In the genomic region with DNA sequence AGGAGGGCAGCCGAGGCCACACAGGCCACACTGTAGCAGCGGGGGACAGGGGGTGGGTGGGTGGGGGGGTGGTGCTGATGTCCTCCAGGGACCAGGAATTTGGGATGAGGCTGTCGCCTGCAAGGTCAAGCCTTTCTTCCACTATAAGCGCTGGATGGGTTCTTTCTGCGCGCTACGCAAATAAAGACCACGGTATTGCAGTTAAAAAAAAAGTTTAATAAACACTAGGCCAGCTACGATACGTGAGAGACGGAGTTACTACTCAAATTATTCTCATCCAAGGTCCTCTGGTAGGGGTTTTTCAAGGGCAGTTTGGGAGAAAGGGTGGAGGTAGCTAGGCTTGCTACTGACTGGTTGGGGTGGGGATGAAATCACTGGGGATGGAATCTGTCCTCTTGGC, we compare ENCODE assay signal across 8 cellular contexts. TPM values are rescaled to one million over a fixed set of nuclear protein-coding genes. Genes with fewer than 3 reads are reported as not detected.
DNase-seq lines count a peak whose midpoint lies in the region; ATAC-seq, FAIRE-seq and TF ChIP-seq lines count a peak whose summit lies in the region.

No MANE protein-coding gene starts in this region.

- no peak for TF ChIP-seq CTCF in A549 (IDR thresholded peaks at IDR 0.05)
- no peak for TF ChIP-seq CTCF in body of pancreas (IDR thresholded peaks at IDR 0.05)

- H3K27me3 ChIP-seq in body of pancreas (no peaks in the 10 kb centered on the region), mononuclear cell (ENCODE audit: insufficient read depth, low read length) (no peaks in the 10 kb centered on the region)

- FAIRE-seq in A549 (lab: Jason Lieb, UNC), result no peak

- H3K9me3 ChIP-seq in A549, result peaks cover 2% of the 10 kb centered on the region; the same call in 2 of the 3 replicates
- H3K9me3 ChIP-seq in body of pancreas, result no peaks in the 10 kb centered on the region
- no peaks in the 10 kb centered on the region for H3K9me3 ChIP-seq in mononuclear cell (ENCODE audit: low read depth, low read length)

- TF ChIP-seq POLR2A in A549 (IDR thresholded peaks at IDR 0.05; ENCODE audit: low read length), result no peak
- TF ChIP-seq POLR2A in body of pancreas (IDR thresholded peaks at IDR 0.05), result no peak

- intact Hi-C loops in body of pancreas (cut with DNase I), result no loop called here

- DNase-seq in A549 (ENCODE audit: low read depth in 1 of 2, low spot score in 1 of 2) (no peak), body of pancreas (no peak), iPS-NIHi11 (ENCODE audit: low spot score) (no peak)
- no peak for DNase-seq in effector CD8-positive, alpha-beta T cell (lab: John Stamatoyannopoulos, UW)
- no peak for DNase-seq in NK-92 treated with Interleukin-12 subunit alpha and Interleukin-12 subunit beta, amount 100 ng/mL, for 24 hours (lab: John Stamatoyannopoulos, UW)

- ATAC-seq in A549, result no peak
- peak; percentile 10 for ATAC-seq in HG02610 (IDR thresholded peaks at IDR 0.05; ENCODE audit: unreplicated experiment)
- ATAC-seq in body of pancreas, result no peak
- ATAC-seq in HG02970 (IDR thresholded peaks at IDR 0.05; ENCODE audit: low FRiP score, unreplicated experiment), result no peak

- H3K4me3 ChIP-seq in A549 (peak overlapping the region; percentile 19; the same call in 2 of the 3 replicates), body of pancreas (peak overlapping the region in 1 of 2 donors; percentile 95), mononuclear cell (ENCODE audit: low read length) (peak overlapping the region; percentile 90)

- H3K27ac ChIP-seq in A549 (peak overlapping the region in 1 of 2 experiments; percentile 63; a peak in 3 of 6 replicates), body of pancreas (peak overlapping the region; percentile 41 to 99 (median 98))

- H3K36me3 ChIP-seq in body of pancreas (replicated peaks in 1 of 2; ENCODE audit: insufficient read depth in 1 of 2, low read depth in 2 of 2), result no peaks in the 10 kb centered on the region

- WGBS in A549 (ENCODE audit: missing lambda C conversion rate), result 64% methylated on average over 9 of the region's 11 CpGs
- 14 to 34% methylated on average over 9 of the region's 11 CpGs for WGBS in body of pancreas, 2 donors

- POLR2A ChIA-PET in A549 (lab: Yijun Ruan, JAX), result interaction anchor here (0.6 to 1.0 kb wide), 3 partner anchors 106 to 146 kb away, joined by 3 read pairs; partner anchors contain the start of genes ZNF136, ZNF443 and ZNF799

- no peak for TF ChIP-seq EP300 in A549 (IDR thresholded peaks at IDR 0.05)

- TF ChIP-seq RAD21 in A549 (conservative IDR thresholded peaks at IDR 0.05 in 1 of 2, IDR thresholded peaks at IDR 0.05 in 1 of 2), result no peak

- H3K4me2 ChIP-seq in A549, result no peak overlapping the region; the same call in 2 of the 3 replicates

- CTCF ChIA-PET in A549 (lab: Yijun Ruan, JAX), result interaction anchor here (0.5 kb wide), 1 partner anchor 356 kb away, joined by 5 read pairs; no protein-coding TSS in a partner anchor

- no peaks in the 10 kb centered on the region for H3K4me1 ChIP-seq in A549
- peaks cover 12% of the 10 kb centered on the region for H3K4me1 ChIP-seq in body of pancreas
- peaks cover 22% of the 10 kb centered on the region for H3K4me1 ChIP-seq in mononuclear cell (ENCODE audit: insufficient read depth, low read length)

TF ChIP-seq in A549, 52 proteins besides CTCF, POLR2A, EP300 and RAD21:
- TF ChIP-seq CBX2 (IDR thresholded peaks at IDR 0.05; ENCODE audit: borderline replicate concordance, low read depth), result no peak
- no peak for TF ChIP-seq NFE2L2 (conservative IDR thresholded peaks at IDR 0.05; ENCODE audit: low read length)
- no peak for TF ChIP-seq NR3C1 (IDR thresholded peaks at IDR 0.05)
- TF ChIP-seq ELK1 (IDR thresholded peaks at IDR 0.05; ENCODE audit: low read depth, low read length), result no peak
- TF ChIP-seq CHD4 (IDR thresholded peaks at IDR 0.05; ENCODE audit: borderline replicate concordance), result no peak
- no peak for TF ChIP-seq REST (IDR thresholded peaks at IDR 0.05)
- TF ChIP-seq, protein P1, sequence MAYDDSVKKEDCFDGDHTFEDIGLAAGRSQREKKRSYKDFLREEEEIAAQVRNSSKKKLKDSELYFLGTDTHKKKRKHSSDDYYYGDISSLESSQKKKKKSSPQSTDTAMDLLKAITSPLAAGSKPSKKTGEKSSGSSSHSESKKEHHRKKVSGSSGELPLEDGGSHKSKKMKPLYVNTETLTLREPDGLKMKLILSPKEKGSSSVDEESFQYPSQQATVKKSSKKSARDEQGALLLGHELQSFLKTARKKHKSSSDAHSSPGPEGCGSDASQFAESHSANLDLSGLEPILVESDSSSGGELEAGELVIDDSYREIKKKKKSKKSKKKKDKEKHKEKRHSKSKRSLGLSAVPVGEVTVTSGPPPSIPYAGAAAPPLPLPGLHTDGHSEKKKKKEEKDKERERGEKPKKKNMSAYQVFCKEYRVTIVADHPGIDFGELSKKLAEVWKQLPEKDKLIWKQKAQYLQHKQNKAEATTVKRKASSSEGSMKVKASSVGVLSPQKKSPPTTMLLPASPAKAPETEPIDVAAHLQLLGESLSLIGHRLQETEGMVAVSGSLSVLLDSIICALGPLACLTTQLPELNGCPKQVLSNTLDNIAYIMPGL (CRISPR knock-in tag; IDR thresholded peaks at IDR 0.05; ENCODE audit: borderline replicate concordance), result no peak

RNA-seq across cellular contexts. Expression of gene ZNF44, which starts 0.5 kb away (rescaled TPM):
- polyA plus RNA-seq in A549 (2011; rRNA removed), result 0.65 and 0.74 TPM in 2 replicates
- 0.17 and 0.38 TPM in 2 replicates for polyA plus RNA-seq in A549 (2012; cell fraction: cytosol; rRNA removed)
- polyA plus RNA-seq in A549 (2012; cell fraction: nucleus; rRNA removed), result 0.55 TPM in 2 replicates
- 0.66 to 0.80 TPM (median 0.76 TPM) in 3 replicates for polyA plus RNA-seq in A549 (2017; fragmentation: RNase III; extraction: RNeasy Plus Mini Kit Qiagen cat#74134 plus additional on column Dnase treatment)
- 0.17 and 0.24 TPM in 2 replicates for polyA minus RNA-seq in A549 (2011; rRNA and poly(A)+ RNA removed)
- total RNA-seq in body of pancreas, result 10 to 100 TPM in 1 of 2 donors, 1 to 10 TPM in 1; 8.8 to 10.5 TPM
- 24.7 TPM for total RNA-seq in mononuclear cell

RNA-seq across cellular contexts. Expression of gene ZNF563, which starts 38.2 kb away (rescaled TPM):
- polyA plus RNA-seq in A549 (2011; rRNA removed), result not detected in 2 replicates
- polyA plus RNA-seq in A549 (2012; cell fraction: cytosol; rRNA removed), result not detected in 2 replicates
- polyA plus RNA-seq in A549 (2012; cell fraction: nucleus; rRNA removed), result not detected in 2 replicates
- not detected in 3 replicates for polyA plus RNA-seq in A549 (2017; fragmentation: RNase III; extraction: RNeasy Plus Mini Kit Qiagen cat#74134 plus additional on column Dnase treatment)
- not detected in 2 replicates for polyA minus RNA-seq in A549 (2011; rRNA and poly(A)+ RNA removed)
- total RNA-seq in body of pancreas, result 1 to 10 TPM in 1 of 2 donors, under 1 TPM in 1; 0.99 to 6.0 TPM
- 3.1 TPM for total RNA-seq in mononuclear cell
